ENCODE assay signal across 28 cellular contexts in genomic region chr2:50863218-50863617, GRCh38.
DNase-seq lines count a peak whose midpoint lies in the region; ATAC-seq, FAIRE-seq and TF ChIP-seq lines count a peak whose summit lies in the region.
"Had no signal": no experiment of that assay in that cellular context is flagged by ENCODE, and none has a peak within 500 bp of the region (broad histone marks: within the 10 kb centered on the region; RNA-seq: fewer than 3 reads in every experiment).

No MANE protein-coding gene starts in this region.

- H3K79me2 ChIP-seq in PC-3 (ENCODE audit: low read length): no peaks in the 10 kb centered on the region

- FAIRE-seq in GM12892 (lab: Jason Lieb, UNC): no peak
- FAIRE-seq: A204.1, islet of Langerhans had no signal

- 0 out of 2 replicates have a peak overlapping the region, but pooled peaks have one; percentile 21 for H2AFZ ChIP-seq in PC-3 (ENCODE audit: low read length)

- H3K9me2 ChIP-seq in PC-3 (replicated peaks; ENCODE audit: low read length): no peaks in the 10 kb centered on the region

- intact Hi-C loops in PC-3 (cut with micrococcal nuclease): no loop called here

- H3K27me3 ChIP-seq in PC-3 (ENCODE audit: low read length): no peaks in the 10 kb centered on the region
- H3K27me3 ChIP-seq: esophagus muscularis mucosa, ovary, spleen had no signal

- BruUV-seq in PC-3 (replicated peaks; lab: Mats Ljungman, UMichigan): no TSS peak

- H3K27ac ChIP-seq in PC-3 (ENCODE audit: low read length): no peak overlapping the region
- H3K27ac ChIP-seq: coronary artery, esophagus muscularis mucosa, ovary, RWPE1, spleen had no signal

- H3F3A ChIP-seq in PC-3 (ENCODE audit: low read length, unreplicated experiment): no peaks in the 10 kb centered on the region

- no peaks in the 10 kb centered on the region for H3K36me3 ChIP-seq in PC-3 (ENCODE audit: low read depth, low read length)
- H3K36me3 ChIP-seq: esophagus muscularis mucosa, ovary, spleen, WERI-Rb-1 had no signal

- no peaks in the 10 kb centered on the region for H4K20me1 ChIP-seq in PC-3 (ENCODE audit: low read length)

- CTCF ChIA-PET in PC-3 (lab: Charles Lee): no interaction called here

- H3K4me3 ChIP-seq in PC-3 (ENCODE audit: low read length): no peak overlapping the region
- H3K4me3 ChIP-seq: coronary artery, esophagus muscularis mucosa, ovary, spleen had no signal

- H3K4me1 ChIP-seq in PC-3 (ENCODE audit: insufficient read depth, low read length): peaks cover 18% of the 10 kb centered on the region
- H3K4me1 ChIP-seq: esophagus muscularis mucosa, spleen had no signal

- TF ChIP-seq POLR2A in GM12892 (IDR thresholded peaks at IDR 0.05; ENCODE audit: low read depth, low read length): no peak

- no peak for ATAC-seq in PC-3
- ATAC-seq: CD8-positive, alpha-beta T cell; naive thymus-derived CD8-positive, alpha-beta T cell; stimulated activated effector memory CD8-positive, alpha-beta T cell treated with anti-CD3 and anti-CD28 coated beads, Interleukin-12 subunit alpha, Interleukin-12 subunit beta, amount 100 ng/mL, for 72 hours had no signal

- no peak overlapping the region for H3K4me2 ChIP-seq in PC-3 (ENCODE audit: low read length)

- POLR2A ChIA-PET in PC-3 (lab: Charles Lee; ENCODE audit: unreplicated experiment): no interaction called here

- TF ChIP-seq CTCF in PC-3 (conservative IDR thresholded peaks at IDR 0.05; ENCODE audit: low read depth, low read length): no peak

- H3K9ac ChIP-seq in PC-3 (ENCODE audit: low read length): no peak overlapping the region

- DNase-seq in NCI-H1417 (lab: John Stamatoyannopoulos, UW) (peak in 2 of 3 experiments; percentile 69 to 78), NCI-H1417 treated with DMSO at 0.1 percent for 48 hours (lab: John Stamatoyannopoulos, UW) (no peak), DMS79 treated with DMSO at 0.1 percent for 48 hours (lab: John Stamatoyannopoulos, UW) (peak; percentile 39), NCI-H2029 (lab: John Stamatoyannopoulos, UW) (peak; percentile 19), PC-3 (no peak), GM12892 (ENCODE audit: insufficient read length) (no peak), NCI-H82 treated with DMSO at 0.1 percent for 48 hours (lab: John Stamatoyannopoulos, UW; ENCODE audit: unreplicated experiment) (no peak), T1000 (lab: John Stamatoyannopoulos, UW) (no peak)
- DNase-seq: activated CD4-positive, alpha-beta T cell treated with anti-CD3 and anti-CD28 coated beads, Interleukin-2, amount 10 ng/mL, durations not matched to agents 24 days and 14 days; activated naive CD4-positive, alpha-beta T cell treated with anti-CD3 and anti-CD28 coated beads, Interleukin-2, amount 50 U/mL, for 16 hours; anterior cingulate cortex; CD8-positive, alpha-beta T cell; foreskin melanocyte; hippocampal formation; midbrain; naive thymus-derived CD8-positive, alpha-beta T cell; NCI-H446; ovary; retina; spleen; stimulated activated CD4-positive, alpha-beta T cell treated with anti-CD3 and anti-CD28 coated beads, Interleukin-2, amount 100 ng/mL, for 48 hours had no signal

- no peaks in the 10 kb centered on the region for H3K9me3 ChIP-seq in PC-3 (ENCODE audit: low read length)
- H3K9me3 ChIP-seq: esophagus muscularis mucosa, ovary, spleen had no signal

Comparison
In these comparisons a context has a peak if more than half of its experiments do, and no peak if none do; other contexts are left out.
1. DNase-seq: peak in NCI-H1417 (2 of 3), DMS79 treated with DMSO at 0.1 percent for 48 hours (single experiment) and NCI-H2029 (single experiment); none in NCI-H1417 treated with DMSO at 0.1 percent for 48 hours (single experiment), PC-3 (single experiment), GM12892 (single experiment), NCI-H82 treated with DMSO at 0.1 percent for 48 hours (single experiment) and T1000 (single experiment).